ENCODE assay signal across 21 cellular contexts in the genomic region with DNA sequence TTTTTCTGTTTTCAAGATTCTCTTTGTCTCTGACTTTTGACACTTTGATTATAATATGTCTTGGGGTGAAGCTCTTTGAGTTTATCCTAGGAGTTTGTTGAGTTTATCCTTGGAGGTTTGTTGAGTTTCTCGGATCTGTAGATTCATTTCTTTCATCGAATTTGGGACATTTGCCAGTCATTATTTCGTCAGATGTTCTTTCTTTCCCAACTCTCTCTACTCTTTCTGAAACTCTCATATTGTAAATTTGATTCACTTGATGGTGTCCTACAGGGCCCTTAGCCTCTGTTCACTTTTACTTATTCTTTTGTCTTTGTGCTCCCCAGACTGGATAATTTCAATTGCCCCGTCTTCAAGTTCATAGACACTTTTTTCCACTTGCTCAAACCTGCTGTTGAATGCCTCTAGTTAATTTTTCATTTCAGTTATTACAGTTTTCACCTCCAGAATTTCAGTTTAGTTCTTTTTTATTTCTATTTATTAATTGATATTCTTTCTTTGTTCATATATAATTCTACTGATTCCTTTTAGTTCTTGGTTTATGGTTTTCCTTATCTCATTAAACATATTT. TPM values are rescaled to one million over a fixed set of nuclear protein-coding genes. Genes with fewer than 3 reads are reported as not detected.
A peak's percentile ranks its signal among the peaks of the same experiment; 100 is the strongest.
DNase-seq lines count a peak whose midpoint lies in the region; ATAC-seq, FAIRE-seq and TF ChIP-seq lines count a peak whose summit lies in the region.
"Had no signal": no experiment of that assay in that cellular context is flagged by ENCODE, and none has a peak within 500 bp of the region (broad histone marks: within the 10 kb centered on the region; RNA-seq: fewer than 3 reads in every experiment).

No MANE protein-coding gene starts in this region.

- 80% methylated on average over 4 of the region's 4 CpGs for WGBS in mesenchymal stem cell

- H3K27me3 ChIP-seq in HCT116 (ENCODE audit: insufficient read depth, low read length) (no peaks in the 10 kb centered on the region), mesenchymal stem cell (ENCODE audit: control insufficient read depth in 1 of 2, insufficient read depth in 1 of 2, low read length in 2 of 2) (peaks cover 9 to 35% of the 10 kb centered on the region in 2 experiments)

- H3K4me1 ChIP-seq in HCT116 (ENCODE audit: control insufficient read depth in 1 of 2, insufficient read depth in 2 of 2, low read length in 2 of 2) (peaks cover 3 to 7% of the 10 kb centered on the region in 2 experiments; a peak in 3 of 4 replicates), mesenchymal stem cell (ENCODE audit: control insufficient read depth, insufficient read depth, low read depth, low read length) (peaks cover 6% of the 10 kb centered on the region)

- no peak overlapping the region for H3K23ac ChIP-seq in mesenchymal stem cell (ENCODE audit: low read length in 2 of 2)

- TF ChIP-seq POLR2A in HCT116 (IDR thresholded peaks at IDR 0.05; ENCODE audit: borderline replicate concordance, extremely low read depth, insufficient read depth, insufficient read length): no peak

- H3K9ac ChIP-seq in HCT116 (ENCODE audit: low read length): no peak overlapping the region
- no peak overlapping the region for H3K9ac ChIP-seq in mesenchymal stem cell (ENCODE audit: low read length)
- H3K9ac ChIP-seq: GM23248 had no signal

- H3K79me1 ChIP-seq in mesenchymal stem cell (replicated peaks; ENCODE audit: low read length, poor library complexity, severe bottlenecking): no peaks in the 10 kb centered on the region

- no peak overlapping the region for H2BK15ac ChIP-seq in mesenchymal stem cell (ENCODE audit: low read depth, poor library complexity, severe bottlenecking)

- no peak overlapping the region for H3K4ac ChIP-seq in mesenchymal stem cell (ENCODE audit: low read depth in 1 of 2, low read length in 2 of 2)

- no peaks in the 10 kb centered on the region for H4K20me1 ChIP-seq in HCT116 (ENCODE audit: insufficient read depth)

- no peak for TF ChIP-seq CTCF in HCT116 (IDR thresholded peaks at IDR 0.05 in 2 of 3, conservative IDR thresholded peaks at IDR 0.05 in 1 of 3; ENCODE audit: borderline replicate concordance in 1 of 3, insufficient read depth in 1 of 3, low read depth in 2 of 3, low read length in 2 of 3)

- intact Hi-C loops in HCT116 (cut with micrococcal nuclease): loop anchor here (5.0 kb wide), 1 partner anchor 672 kb away; no protein-coding TSS in a partner anchor

- BruUV-seq in HCT116 (replicated peaks; lab: Mats Ljungman, UMichigan): no TSS peak

- H3K14ac ChIP-seq in mesenchymal stem cell (ENCODE audit: low read length in 2 of 2): no peak overlapping the region

- ATAC-seq in HCT116: no peak
- no peak for ATAC-seq in GM21515 (IDR thresholded peaks at IDR 0.05; ENCODE audit: unreplicated experiment)
- ATAC-seq: A549, GM12878 had no signal

- H2AFZ ChIP-seq in HCT116 (ENCODE audit: low read depth, low read length, poor library complexity, severe bottlenecking) (no peak overlapping the region), mesenchymal stem cell (ENCODE audit: low read depth, low read length) (no peak overlapping the region)
- H2AFZ ChIP-seq: GM23248 had no signal

- DNase-seq in HCT116 (ENCODE audit: low read depth, low spot score) (no peak), frontal cortex (ENCODE audit: low spot score in 2 of 2) (no peak), mesenchymal stem cell (no peak), hepatic stellate cell (ENCODE audit: low spot score) (no peak)
- DNase-seq: AML-193; Calu3; CD4-positive, alpha-beta memory T cell; DMS 273 treated with DMSO at 0.1 percent for 48 hours; DMS53; DND-41; EL; GM23248; HFFc6; KG1 had no signal

- H3K4me2 ChIP-seq in HCT116 (ENCODE audit: low read length): no peak overlapping the region
- no peak overlapping the region for H3K4me2 ChIP-seq in mesenchymal stem cell (ENCODE audit: low read length, poor library complexity, severe bottlenecking)
- H3K4me2 ChIP-seq: A549 had no signal

- POLR2A ChIA-PET in HCT116 (lab: Charles Lee): no interaction called here

- H3K18ac ChIP-seq in mesenchymal stem cell (ENCODE audit: low read depth in 1 of 2, low read length in 2 of 2): no peak overlapping the region

- peaks cover 0 to 11% of the 10 kb centered on the region in 2 experiments; a peak in 1 of 4 replicates for H3K9me3 ChIP-seq in HCT116 (ENCODE audit: control insufficient read depth in 1 of 2, insufficient read depth in 1 of 2, low read depth in 1 of 2, low read length in 2 of 2)
- H3K9me3 ChIP-seq in mesenchymal stem cell (ENCODE audit: control insufficient read depth, low read length): peaks cover 19% of the 10 kb centered on the region

- H3K4me3 ChIP-seq in HCT116 (replicated peaks in 1 of 2; ENCODE audit: low read depth in 1 of 2, low read length in 2 of 2): no peak overlapping the region
- no peak overlapping the region for H3K4me3 ChIP-seq in mesenchymal stem cell (ENCODE audit: insufficient read depth in 1 of 2, low read depth in 1 of 2, low read length in 2 of 2)
- H3K4me3 ChIP-seq: A549, GM12878, GM23248, HAP-1 had no signal

- no peak for TF ChIP-seq RAD21 in HCT116 (IDR thresholded peaks at IDR 0.05; ENCODE audit: low read depth)

- H3K36me3 ChIP-seq in HCT116 (ENCODE audit: control insufficient read depth in 1 of 2, insufficient read depth in 2 of 2, low read length in 2 of 2) (no peaks in the 10 kb centered on the region), mesenchymal stem cell (ENCODE audit: control insufficient read depth in 1 of 2, insufficient read depth in 2 of 2, low read depth in 1 of 2, low read length in 2 of 2) (no peaks in the 10 kb centered on the region)
- H3K36me3 ChIP-seq: HAP-1 had no signal

- H3K9me2 ChIP-seq in HCT116 (ENCODE audit: insufficient read depth): no peaks in the 10 kb centered on the region

- H3K27ac ChIP-seq in HCT116 (ENCODE audit: low read depth, low read length) (no peak overlapping the region), mesenchymal stem cell (ENCODE audit: low read length, poor library complexity, severe bottlenecking) (no peak overlapping the region)
- H3K27ac ChIP-seq: A549, C4-2B, GM23248 had no signal

- no peak overlapping the region for H4K8ac ChIP-seq in mesenchymal stem cell (ENCODE audit: low read length)

- H2BK12ac ChIP-seq in mesenchymal stem cell (ENCODE audit: low read length in 2 of 2): no peak overlapping the region

- peak; percentile 70 for FAIRE-seq in A204.1 (lab: Jason Lieb, UNC)
- peak; percentile 6 for FAIRE-seq in frontal cortex (lab: Jason Lieb, UNC)
- FAIRE-seq: A549, HTR-8/SVneo had no signal

- H2AK5ac ChIP-seq in mesenchymal stem cell (ENCODE audit: low read length, severe bottlenecking): no peak overlapping the region

- no peaks in the 10 kb centered on the region for H3K79me2 ChIP-seq in HCT116 (ENCODE audit: insufficient read depth, low read length)

- RAD21 ChIA-PET in HCT116 (lab: Charles Lee; ENCODE audit: low non-redundant PET in 1 of 2, low total read pairs in 2 of 2, uncharacterized antibody in 2 of 2, unreplicated experiment in 2 of 2): no interaction called here

- CTCF ChIA-PET in HCT116 (lab: Charles Lee): no interaction called here

- H4K91ac ChIP-seq in mesenchymal stem cell (ENCODE audit: low read length): no peak overlapping the region

- H2BK120ac ChIP-seq in mesenchymal stem cell (ENCODE audit: low read depth, low read length): no peak overlapping the region

- H2BK5ac ChIP-seq in mesenchymal stem cell (ENCODE audit: low read depth, low read length, poor library complexity, severe bottlenecking): no peak overlapping the region

TF ChIP-seq in HCT116, 20 proteins besides CTCF, POLR2A, EP300 and RAD21:
- TF ChIP-seq ZNF274 (IDR thresholded peaks at IDR 0.05; ENCODE audit: low read depth, low read length): no peak
- peak; percentile 31; the same call in 1 of the 2 replicates for TF ChIP-seq CBX3 (IDR thresholded peaks at IDR 0.05; ENCODE audit: low read depth)
TF ChIP-seq in HCT116: peak in this region for 1.

RNA-seq across cellular contexts. Expression of a gene that starts 8.1 kb away (rescaled TPM):
- total RNA-seq in HCT116 (2021; ENCODE audit: unreplicated experiment): 8.0 TPM
- 4.7 and 5.6 TPM in 2 replicates for polyA plus RNA-seq in HCT116 (2012)
- total RNA-seq in frontal cortex: 20.4 TPM
- polyA plus RNA-seq in mesenchymal stem cell (2013, experiment 1 of 2): 4.8 TPM
- polyA plus RNA-seq in mesenchymal stem cell (2013, experiment 2 of 2): 4.8 TPM
